ENCODE assay signal across 9 cellular contexts in genomic region chr3:63921741-63922482, GRCh38.
DNase-seq lines count a peak whose midpoint lies in the region; ATAC-seq and TF ChIP-seq lines count a peak whose summit lies in the region.
"Had no signal": no experiment of that assay in that cellular context is flagged by ENCODE, and none has a peak within 500 bp of the region (broad histone marks: within the 10 kb centered on the region; RNA-seq: fewer than 3 reads in every experiment).

No MANE protein-coding gene starts in this region.

- H3K9me3 ChIP-seq in OCI-LY3 (ENCODE audit: insufficient read depth, low read length) = 0 out of 2 replicates have a peak, but pooled peaks cover 9% of the 10 kb centered on the region
- H3K9me3 ChIP-seq: breast epithelium had no signal

- H3K27me3 ChIP-seq in OCI-LY3 (ENCODE audit: low read depth, low read length) = no peaks in the 10 kb centered on the region
- H3K27me3 ChIP-seq: breast epithelium had no signal

- peak overlapping the region; percentile 32 for H3K9ac ChIP-seq in OCI-LY3 (ENCODE audit: low read length)

- peaks cover 52% of the 10 kb centered on the region for H3K79me2 ChIP-seq in OCI-LY3 (ENCODE audit: low read length)

- TF ChIP-seq CTCF in OCI-LY3 (IDR thresholded peaks at IDR 0.05; ENCODE audit: low read depth, low read length) = no peak

- H3K27ac ChIP-seq in OCI-LY3 (ENCODE audit: low read length) = peak overlapping the region; percentile 80
- H3K27ac ChIP-seq: breast epithelium had no signal

- H3K4me3 ChIP-seq in OCI-LY3 (ENCODE audit: low read length) = peak overlapping the region; percentile 43
- H3K4me3 ChIP-seq: breast epithelium had no signal

- peak; percentile 6 for DNase-seq in ACHN
- no peak for DNase-seq in NCI-H774 (lab: John Stamatoyannopoulos, UW)
- DNase-seq in HUDEP-2 (lab: John Stamatoyannopoulos, UW; ENCODE audit: unreplicated experiment in 76 of 76) = no peak
- no peak for DNase-seq in activated naive CD4-positive, alpha-beta T cell (lab: John Stamatoyannopoulos, UW)
- no peak for DNase-seq in cerebellar cortex (ENCODE audit: low spot score)

- peak; percentile 82 for ATAC-seq in GM19043 (IDR thresholded peaks at IDR 0.05; ENCODE audit: low read depth, unreplicated experiment)
- peak; percentile 81 for ATAC-seq in HG02981 (IDR thresholded peaks at IDR 0.05; ENCODE audit: unreplicated experiment)

- H3K36me3 ChIP-seq in OCI-LY3 (replicated peaks; ENCODE audit: low read depth, low read length) = peaks cover 78% of the 10 kb centered on the region
- H3K36me3 ChIP-seq: breast epithelium had no signal

- H3K4me2 ChIP-seq in OCI-LY3 (ENCODE audit: low read length) = peak overlapping the region; percentile 69

- H4K20me1 ChIP-seq in OCI-LY3 (ENCODE audit: insufficient read depth, low read length) = peaks cover 24% of the 10 kb centered on the region

- peaks cover 71% of the 10 kb centered on the region for H3K4me1 ChIP-seq in OCI-LY3 (ENCODE audit: low read length)
- H3K4me1 ChIP-seq: breast epithelium had no signal

- no peak overlapping the region for H2AFZ ChIP-seq in OCI-LY3 (ENCODE audit: low read depth, low read length)

- in situ Hi-C loops in ACHN (cut with HindIII; ENCODE audit: low pct_ligation_motif_present, low pct_unique_long_range_greater_than_20kb, low sequenced_read_pairs) = no loop called here
